In genomic region chr7:24827589-24827988, GRCh38 we compare ENCODE assay signal across 17 cellular contexts.
DNase-seq lines count a peak whose midpoint lies in the region; TF ChIP-seq lines count a peak whose summit lies in the region.
"Had no signal": no experiment of that assay in that cellular context is flagged by ENCODE, and none has a peak within 500 bp of the region (broad histone marks: within the 10 kb centered on the region; RNA-seq: fewer than 3 reads in every experiment).

No MANE protein-coding gene starts in this region.

- no peaks in the 10 kb centered on the region for H3K9me3 ChIP-seq in hepatocyte (ENCODE audit: low read depth)
- H3K9me3 ChIP-seq: Caco-2, heart left ventricle, sigmoid colon had no signal

- no peak overlapping the region for H3K4me2 ChIP-seq in hepatocyte

- intact Hi-C loops in head of caudate nucleus (cut with DNase I) = no loop called here

- peaks cover 1% of the 10 kb centered on the region for H3K36me3 ChIP-seq in BJ (ENCODE audit: control insufficient read depth, insufficient read depth, low read length)
- H3K36me3 ChIP-seq in hepatocyte (replicated peaks; ENCODE audit: insufficient read depth, low read depth) = no peaks in the 10 kb centered on the region
- H3K36me3 ChIP-seq: sigmoid colon had no signal

- CTCF ChIA-PET in BJ (lab: Yijun Ruan, JAX) = interaction anchor here (1.2 to 1.5 kb wide), 3 partner anchors 15 to 266 kb away, joined by 3 to 5 read pairs (median 5); no protein-coding TSS in a partner anchor

- peak overlapping the region; percentile 39 for H3K27ac Mint-ChIP-seq in activated naive CD8-positive, alpha-beta T cell treated with anti-CD3 and anti-CD28 coated beads for 36 hours
- H3K27ac Mint-ChIP-seq in endothelial cell (ENCODE audit: unreplicated experiment) = no peak overlapping the region

- H3K4me1 Mint-ChIP-seq in activated naive CD8-positive, alpha-beta T cell treated with anti-CD3 and anti-CD28 coated beads for 36 hours = peaks cover 48% of the 10 kb centered on the region
- peaks cover 4% of the 10 kb centered on the region for H3K4me1 Mint-ChIP-seq in endothelial cell (ENCODE audit: unreplicated experiment)

- POLR2A ChIA-PET in BJ (lab: Charles Lee) = no interaction called here

- H3K79me2 ChIP-seq in hepatocyte = no peaks in the 10 kb centered on the region

- H3K27ac ChIP-seq in hepatocyte = peak overlapping the region; percentile 95
- H3K27ac ChIP-seq: WERI-Rb-1 had no signal

- peaks cover 38% of the 10 kb centered on the region for H3K4me1 ChIP-seq in hepatocyte (ENCODE audit: insufficient read depth)

- H4K20me1 ChIP-seq in hepatocyte (ENCODE audit: insufficient read depth, poor library complexity, severe bottlenecking) = no peaks in the 10 kb centered on the region

- H3K27me3 ChIP-seq in BJ (ENCODE audit: control insufficient read depth, insufficient read depth, low read length) (no peaks in the 10 kb centered on the region), hepatocyte (no peaks in the 10 kb centered on the region)
- H3K27me3 ChIP-seq: heart left ventricle, sigmoid colon had no signal

- TF ChIP-seq CTCF in BJ (IDR thresholded peaks at IDR 0.05; ENCODE audit: insufficient read depth, low read depth, low read length) (no peak), hepatocyte (IDR thresholded peaks at IDR 0.05; ENCODE audit: poor library complexity) (no peak), endothelial cell (IDR thresholded peaks at IDR 0.05; ENCODE audit: unreplicated experiment) (no peak)

- WGBS in hepatocyte (ENCODE audit: low lambda C conversion rate, missing lambda C conversion rate) = 100% methylated on average over 1 of the region's 1 CpG

- H3K4me3 Mint-ChIP-seq in activated naive CD8-positive, alpha-beta T cell treated with anti-CD3 and anti-CD28 coated beads for 36 hours = no peak overlapping the region
- no peak overlapping the region for H3K4me3 Mint-ChIP-seq in endothelial cell (ENCODE audit: unreplicated experiment)
- H3K4me3 Mint-ChIP-seq: neural crest cell had no signal

- H3K36me3 Mint-ChIP-seq in activated naive CD8-positive, alpha-beta T cell treated with anti-CD3 and anti-CD28 coated beads for 36 hours = peaks cover 80% of the 10 kb centered on the region
- H3K36me3 Mint-ChIP-seq in endothelial cell (ENCODE audit: low read depth, unreplicated experiment) = no peaks in the 10 kb centered on the region

- no peak overlapping the region for H3K4me3 ChIP-seq in BJ (ENCODE audit: low read depth, low read length)
- H3K4me3 ChIP-seq in hepatocyte = no peak overlapping the region
- H3K4me3 ChIP-seq: heart left ventricle, sigmoid colon had no signal

- DNase-seq in BJ (ENCODE audit: low read depth) (peak; percentile 34), GM04504 (ENCODE audit: low read depth) (peak; percentile 32), hepatocyte (ENCODE audit: low spot score) (no peak), endothelial cell (ENCODE audit: low spot score) (no peak), head of caudate nucleus (no peak), SHP77 (lab: John Stamatoyannopoulos, UW) (no peak), amygdala (lab: John Stamatoyannopoulos, UW) (no peak)
- DNase-seq in activated naive CD8-positive, alpha-beta T cell treated with anti-CD3 and anti-CD28 coated beads for 36 hours = no peak
- DNase-seq: Caco-2; effector CD4-positive, alpha-beta T cell; heart left ventricle; NCI-H1436; NCI-H69; Right ventricle myocardium superior; sigmoid colon; WERI-Rb-1 had no signal

- H3K9me3 Mint-ChIP-seq in activated naive CD8-positive, alpha-beta T cell treated with anti-CD3 and anti-CD28 coated beads for 36 hours = no peaks in the 10 kb centered on the region
- no peaks in the 10 kb centered on the region for H3K9me3 Mint-ChIP-seq in endothelial cell (ENCODE audit: unreplicated experiment)

- no peaks in the 10 kb centered on the region for H3K9me2 ChIP-seq in hepatocyte (replicated peaks; ENCODE audit: insufficient read depth)

- H3K27me3 Mint-ChIP-seq in activated naive CD8-positive, alpha-beta T cell treated with anti-CD3 and anti-CD28 coated beads for 36 hours = no peaks in the 10 kb centered on the region
- peaks cover 2% of the 10 kb centered on the region for H3K27me3 Mint-ChIP-seq in endothelial cell (ENCODE audit: unreplicated experiment)

- H2AFZ ChIP-seq in hepatocyte = no peak overlapping the region

Comparison
In these comparisons a context has a peak if more than half of its experiments do, and no peak if none do; other contexts are left out.
1. DNase-seq: peak in BJ (single experiment) and GM04504 (single experiment); none in activated naive CD8-positive, alpha-beta T cell treated with anti-CD3 and anti-CD28 coated beads for 36 hours (single experiment), hepatocyte (single experiment), endothelial cell (single experiment), head of caudate nucleus (0 of 42), SHP77 (0 of 2) and amygdala (0 of 56).